In genomic region chr20:16729565-16730460, GRCh38 we compare ENCODE assay signal across 1 cellular context.
TF ChIP-seq lines count a peak whose summit lies in the region.

Gene SNRPB2, plus strand, starts transcription at chr20:16730026. Its CDS starts 1,677 bp downstream, at chr20:16731703.

TF ChIP-seq in K562, 482 proteins besides CTCF, POLR2A, EP300 and RAD21 (continued from another document):
- peak; percentile 77 for TF ChIP-seq RBM39 (optimal IDR thresholded peaks at IDR 0.05; ENCODE audit: low read depth, low read length)
- no peak for TF ChIP-seq ZNF444 (CRISPR knock-in tag; IDR thresholded peaks at IDR 0.05)
- TF ChIP-seq ARHGAP35 (IDR thresholded peaks at IDR 0.05; ENCODE audit: partially characterized antibody): no peak
- 0 out of 2 replicates have a peak, but pooled peaks have one; percentile 55 for TF ChIP-seq CBX5 (IDR thresholded peaks at IDR 0.05; ENCODE audit: borderline replicate concordance, low read depth)
- TF ChIP-seq, protein P1, sequence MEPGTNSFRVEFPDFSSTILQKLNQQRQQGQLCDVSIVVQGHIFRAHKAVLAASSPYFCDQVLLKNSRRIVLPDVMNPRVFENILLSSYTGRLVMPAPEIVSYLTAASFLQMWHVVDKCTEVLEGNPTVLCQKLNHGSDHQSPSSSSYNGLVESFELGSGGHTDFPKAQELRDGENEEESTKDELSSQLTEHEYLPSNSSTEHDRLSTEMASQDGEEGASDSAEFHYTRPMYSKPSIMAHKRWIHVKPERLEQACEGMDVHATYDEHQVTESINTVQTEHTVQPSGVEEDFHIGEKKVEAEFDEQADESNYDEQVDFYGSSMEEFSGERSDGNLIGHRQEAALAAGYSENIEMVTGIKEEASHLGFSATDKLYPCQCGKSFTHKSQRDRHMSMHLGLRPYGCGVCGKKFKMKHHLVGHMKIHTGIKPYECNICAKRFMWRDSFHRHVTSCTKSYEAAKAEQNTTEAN (CRISPR knock-in tag; IDR thresholded peaks at IDR 0.05): no peak
- no peak for TF ChIP-seq ZNF785 (CRISPR knock-in tag; IDR thresholded peaks at IDR 0.05)
- no peak for TF ChIP-seq ZNF41 (CRISPR knock-in tag; conservative IDR thresholded peaks at IDR 0.05)
- TF ChIP-seq REST (CRISPR knock-in tag; IDR thresholded peaks at IDR 0.05; ENCODE audit: low read depth): no peak
- TF ChIP-seq CREM (IDR thresholded peaks at IDR 0.05; ENCODE audit: low read depth): peak; percentile 98
- TF ChIP-seq NEUROD1 (IDR thresholded peaks at IDR 0.05; ENCODE audit: borderline replicate concordance, low read depth, low read length, partially characterized antibody): peak; percentile 72
- TF ChIP-seq FOXA3 (CRISPR knock-in tag; conservative IDR thresholded peaks at IDR 0.05 in 1 of 2, IDR thresholded peaks at IDR 0.05 in 1 of 2): no peak
- TF ChIP-seq ZNF780A (CRISPR knock-in tag; IDR thresholded peaks at IDR 0.05): no peak
- no peak for TF ChIP-seq HDGF (IDR thresholded peaks at IDR 0.05)
- TF ChIP-seq ZNF174 (CRISPR knock-in tag; IDR thresholded peaks at IDR 0.05): no peak
- no peak for TF ChIP-seq FIP1L1 (IDR thresholded peaks at IDR 0.05; ENCODE audit: low read depth, low read length, poor library complexity, severe bottlenecking)
- TF ChIP-seq GTF2F1 (IDR thresholded peaks at IDR 0.05; ENCODE audit: low read depth, low read length): no peak
- no peak for TF ChIP-seq UBTF (IDR thresholded peaks at IDR 0.05; ENCODE audit: borderline replicate concordance in 1 of 2, low read depth in 2 of 2, low read length in 2 of 2)
- no peak for TF ChIP-seq KDM1A (IDR thresholded peaks at IDR 0.05)
- no peak for TF ChIP-seq E2F5 (CRISPR knock-in tag; IDR thresholded peaks at IDR 0.05)
- no peak for TF ChIP-seq ZNF12 (CRISPR knock-in tag; IDR thresholded peaks at IDR 0.05)
- TF ChIP-seq FOXK2 (conservative IDR thresholded peaks at IDR 0.05 in 1 of 2, IDR thresholded peaks at IDR 0.05 in 1 of 2; ENCODE audit: low read depth in 2 of 2): peak; percentile 57 to 84; a peak in 3 of 4 replicates
- TF ChIP-seq SRSF9 (IDR thresholded peaks at IDR 0.05; ENCODE audit: borderline replicate concordance, low read depth, low read length): no peak
- TF ChIP-seq SIRT6 (IDR thresholded peaks at IDR 0.05; ENCODE audit: low read depth, low read length): no peak
- TF ChIP-seq POLR3G (IDR thresholded peaks at IDR 0.05; ENCODE audit: extremely low read depth, insufficient read length, insufficient replicate concordance): no peak
TF ChIP-seq in K562: peak in this region for 90.
